In the genomic region with DNA sequence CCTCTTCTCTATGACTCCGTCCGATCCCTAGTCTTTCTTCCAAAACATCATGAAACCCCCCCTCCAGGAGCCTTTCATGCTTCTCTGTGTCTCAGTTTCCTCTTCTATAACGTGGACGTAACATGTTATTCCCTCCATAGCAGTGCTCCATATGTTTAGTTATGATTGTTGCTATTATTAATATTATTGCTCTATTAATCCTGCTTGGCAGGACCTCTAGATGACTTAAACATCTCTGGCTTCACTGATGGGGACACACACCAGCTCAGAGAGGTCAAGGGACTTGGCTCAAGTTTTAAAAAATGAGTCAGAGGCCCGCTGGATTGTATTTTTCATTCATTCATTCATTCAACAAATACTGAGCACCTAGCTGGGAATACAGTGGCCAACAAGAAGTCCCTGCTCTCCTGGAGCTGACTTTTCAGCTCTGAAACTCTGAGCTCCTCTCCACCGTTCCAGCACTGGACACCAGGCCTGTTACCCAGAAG, we compare ENCODE assay signal across 9 cellular contexts. TPM values are rescaled to one million over a fixed set of nuclear protein-coding genes. Genes with fewer than 3 reads are reported as not detected.
A peak's percentile ranks its signal among the peaks of the same experiment; 100 is the strongest.
DNase-seq lines count a peak whose midpoint lies in the region; ATAC-seq, FAIRE-seq and TF ChIP-seq lines count a peak whose summit lies in the region.
"Had no signal": no experiment of that assay in that cellular context is flagged by ENCODE, and none has a peak within 500 bp of the region (broad histone marks: within the 10 kb centered on the region; RNA-seq: fewer than 3 reads in every experiment).

No MANE protein-coding gene starts in this region.

- peak overlapping the region; percentile 87 for H2AFZ ChIP-seq in K562 (ENCODE audit: low read depth, low read length)

- CTCF ChIA-PET in K562 (lab: Yijun Ruan, JAX; ENCODE audit: low intra/inter-chr PET ratio) = no interaction called here

- TF ChIP-seq CTCF in heart right ventricle (IDR thresholded peaks at IDR 0.05) = no peak
- TF ChIP-seq CTCF in K562 (IDR thresholded peaks at IDR 0.05 in 2 of 3, conservative IDR thresholded peaks at IDR 0.05 in 1 of 3; ENCODE audit: insufficient read depth in 2 of 3, low read depth in 1 of 3, low read length in 3 of 3) = no peak

- no peak for TF ChIP-seq EP300 in K562 (IDR thresholded peaks at IDR 0.05; ENCODE audit: low read length)

- 27% methylated on average over 6 of the region's 6 CpGs for whole genome bisulfite sequencing in heart right ventricle, 2 donors
- WGBS in K562 (ENCODE audit: insufficient coverage, low coverage, missing lambda C conversion rate) = 8% methylated on average over 6 of the region's 6 CpGs

- H3K27ac ChIP-seq in heart right ventricle (peak overlapping the region; percentile 52 to 93 (median 85)), K562 (ENCODE audit: extremely low read depth, low read depth, low read length) (peak overlapping the region; percentile 77)

- in situ Hi-C loops in K562 (cut with MboI) = no loop called here

- H3K9me1 ChIP-seq in K562 (ENCODE audit: control insufficient read depth, insufficient read depth, low read length) = peaks cover 3% of the 10 kb centered on the region

- ATAC-seq in heart right ventricle (no peak), K562 (no peak), GM21526 (IDR thresholded peaks at IDR 0.05; ENCODE audit: low FRiP score, unreplicated experiment) (no peak)

- peak; percentile 85 for TF ChIP-seq POLR2A in K562 (conservative IDR thresholded peaks at IDR 0.05)

- TSS peak; percentile 98 for BruUV-seq in K562 (replicated peaks; lab: Mats Ljungman, UMichigan)

- DNase-seq in heart right ventricle (no peak), cardiac septum (ENCODE audit: low spot score) (no peak), K562 (ENCODE audit: extremely low read depth in 1 of 4, low spot score in 3 of 4) (no peak), lung microvascular endothelial cell (ENCODE audit: low read depth in 2 of 2) (peak; percentile 25 to 39), CD1c-positive myeloid dendritic cell (ENCODE audit: extremely low spot score) (no peak), T1000 (lab: John Stamatoyannopoulos, UW) (no peak)
- DNase-seq in stimulated activated naive CD4-positive, alpha-beta T cell (lab: John Stamatoyannopoulos, UW) = no peak

- H3K4me1 ChIP-seq in heart right ventricle (peaks cover 0 to 25% (median 19%) of the 10 kb centered on the region in 9 donors), K562 (replicated peaks in 1 of 2; ENCODE audit: control insufficient read depth in 2 of 2, insufficient read depth in 2 of 2, low read length in 2 of 2) (peaks cover 20 to 24% of the 10 kb centered on the region in 2 experiments; a peak in 4 of 5 replicates)

- peak overlapping the region; percentile 89 to 92 for H3K9ac ChIP-seq in K562 (ENCODE audit: insufficient read depth in 1 of 2, low read depth in 2 of 2, low read length in 2 of 2)

- no peaks in the 10 kb centered on the region for H4K20me1 ChIP-seq in K562 (replicated peaks; ENCODE audit: control insufficient read depth, insufficient read depth, low read length)

- H3K27me3 ChIP-seq in heart right ventricle (no peaks in the 10 kb centered on the region), K562 (ENCODE audit: control insufficient read depth in 2 of 2, insufficient read depth in 2 of 2, low read length in 2 of 2) (no peaks in the 10 kb centered on the region)

- peaks cover 0 to 7% (median 0%) of the 10 kb centered on the region in 9 donors for H3K36me3 ChIP-seq in heart right ventricle
- H3K36me3 ChIP-seq in K562 (ENCODE audit: control insufficient read depth, insufficient read depth, low read length) = peaks cover 9% of the 10 kb centered on the region; the same call in 2 of the 3 replicates

- H3K79me2 ChIP-seq in K562 (ENCODE audit: control insufficient read depth, insufficient read depth, low read length) = peaks cover 12% of the 10 kb centered on the region

- peak overlapping the region in 9 of 10 donors; percentile 57 to 72 (median 70) for H3K4me3 ChIP-seq in heart right ventricle
- peak overlapping the region; percentile 64 for H3K4me3 ChIP-seq in K562

- intact Hi-C loops in heart right ventricle (cut with DNase I) (loop anchor here in 2 of 10 donors (2.0 to 5.0 kb wide), 2 partner anchors 115 to 155 kb away; a partner anchor contains a TSS), cardiac septum (cut with DNase I) (loop anchor here (2.0 kb wide), 2 partner anchors 31 to 129 kb away; a partner anchor contains a TSS), K562 (cut with micrococcal nuclease) (loop anchor here (1.0 to 2.0 kb wide), 2 partner anchors 20 to 31 kb away; no protein-coding TSS in a partner anchor)

- H3K9me3 ChIP-seq in heart right ventricle (no peaks in the 10 kb centered on the region), K562 (replicated peaks; ENCODE audit: control insufficient read depth, insufficient read depth, low read depth, low read length) (0 out of 2 replicates have a peak, but pooled peaks cover 3% of the 10 kb centered on the region)

- POLR2A ChIA-PET in K562 (lab: Yijun Ruan, JAX) = interaction anchor here (0.7 to 2.3 kb wide), 8 partner anchors 8 to 31 kb away, joined by 3 to 13 read pairs (median 4); no protein-coding TSS in a partner anchor

- FAIRE-seq in K562 (lab: Jason Lieb, UNC) = no peak
- FAIRE-seq: colon had no signal

- TF ChIP-seq RAD21 in K562 (CRISPR knock-in tag; conservative IDR thresholded peaks at IDR 0.05 in 1 of 2, IDR thresholded peaks at IDR 0.05 in 1 of 2) = no peak; a peak in 2 of 4 replicates

- H3K4me2 ChIP-seq in K562 (ENCODE audit: insufficient read depth, low read length) = peak overlapping the region; percentile 99

TF ChIP-seq in K562, 482 proteins besides CTCF, POLR2A, EP300 and RAD21 (continues in another document):
- no peak for TF ChIP-seq ASH1L (IDR thresholded peaks at IDR 0.05; ENCODE audit: borderline replicate concordance, low read depth, partially characterized antibody)
- peak; percentile 36; the same call in 1 of the 2 replicates for TF ChIP-seq SMARCC2 (IDR thresholded peaks at IDR 0.05; ENCODE audit: low read depth)
- peak; percentile 73 for TF ChIP-seq KDM5B (IDR thresholded peaks at IDR 0.05; ENCODE audit: insufficient replicate concordance, low read depth, low read length)
- TF ChIP-seq, protein P1, sequence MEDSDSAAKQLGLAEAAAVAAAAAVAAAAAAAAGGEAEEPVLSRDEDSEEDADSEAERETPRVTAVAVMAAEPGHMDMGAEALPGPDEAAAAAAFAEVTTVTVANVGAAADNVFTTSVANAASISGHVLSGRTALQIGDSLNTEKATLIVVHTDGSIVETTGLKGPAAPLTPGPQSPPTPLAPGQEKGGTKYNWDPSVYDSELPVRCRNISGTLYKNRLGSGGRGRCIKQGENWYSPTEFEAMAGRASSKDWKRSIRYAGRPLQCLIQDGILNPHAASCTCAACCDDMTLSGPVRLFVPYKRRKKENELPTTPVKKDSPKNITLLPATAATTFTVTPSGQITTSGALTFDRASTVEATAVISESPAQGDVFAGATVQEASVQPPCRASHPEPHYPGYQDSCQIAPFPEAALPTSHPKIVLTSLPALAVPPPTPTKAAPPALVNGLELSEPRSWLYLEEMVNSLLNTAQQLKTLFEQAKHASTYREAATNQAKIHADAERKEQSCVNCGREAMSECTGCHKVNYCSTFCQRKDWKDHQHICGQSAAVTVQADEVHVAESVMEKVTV (CRISPR knock-in tag; IDR thresholded peaks at IDR 0.05) = no peak

RNA-seq across cellular contexts. Expression of a gene that starts 0.4 kb away (rescaled TPM):
- total RNA-seq in heart right ventricle (10 to 100 TPM in 2 of 10 donors, 1 to 10 TPM in 8; 3.9 to 11.1 (median 7.2) TPM), cardiac septum (10.6 TPM), K562 (2014; rRNA removed) (19.9 and 27.8 TPM in 2 replicates), K562 (2014; rRNA removed; fragmentation: Illumina TruSeq; extraction: Trizol) (3.3 and 3.7 TPM in 2 replicates), K562 (2015; rRNA removed; fragmentation: Illumina TruSeq; extraction: Trizol) (8.0 and 8.3 TPM in 2 replicates), K562 (2021) (17.8 and 20.9 TPM in 2 replicates), lung microvascular endothelial cell (6.7 and 7.2 TPM in 2 replicates)
- polyA plus RNA-seq in heart right ventricle (1 to 10 TPM; 2.2 to 2.3 TPM), K562 (2011; rRNA removed) (10.9 and 15.9 TPM in 2 replicates), K562 (2014; fragmentation: Illumina TruSeq; extraction: Trizol) (8.1 and 13.6 TPM in 2 replicates), K562 (2014; fragmentation: Nextera tagmentation; extraction: Ambion mirVana) (under 1 TPM; 0.17 to 0.32 TPM), K562 (2014; rRNA removed) (10.3 and 15.5 TPM in 2 replicates)
- 6.0 and 32.3 TPM in 2 replicates for total RNA-seq in K562 (2011; cell fraction: chromatin; rRNA removed; ENCODE audit: low replicate concordance)
- 25.7 and 37.9 TPM in 2 replicates for total RNA-seq in K562 (2011; cell fraction: nucleolus; rRNA removed)
- total RNA-seq in K562 (2011; cell fraction: nucleoplasm; rRNA removed) = 15.3 and 20.1 TPM in 2 replicates
- polyA plus RNA-seq in K562 (2011; cell fraction: cytosol; rRNA removed) = 14.2 and 28.7 TPM in 2 replicates
- polyA plus RNA-seq in K562 (2011; cell fraction: nucleus; rRNA removed) = 22.8 and 30.9 TPM in 2 replicates
- 16.0 and 21.8 TPM in 2 replicates for polyA plus RNA-seq in K562 (2012)
- 11.8 and 19.8 TPM in 2 replicates for polyA minus RNA-seq in K562 (2011; rRNA and poly(A)+ RNA removed)
- polyA minus RNA-seq in K562 (2011; cell fraction: cytosol; rRNA and poly(A)+ RNA removed) = 18.6 and 24.7 TPM in 2 replicates
- 21.7 and 22.7 TPM in 2 replicates for polyA minus RNA-seq in K562 (2011; cell fraction: nucleus; rRNA and poly(A)+ RNA removed)

RNA-seq across cellular contexts. Expression of a gene that starts 24.9 kb away (rescaled TPM):
- total RNA-seq in heart right ventricle = 1 to 10 TPM in 7 of 10 donors, under 1 TPM in 3; 0.49 to 3.0 (median 1.6) TPM
- polyA plus RNA-seq in heart right ventricle = 1 to 10 TPM; 1.9 to 5.4 TPM
- total RNA-seq in cardiac septum = 1.3 TPM
- total RNA-seq in K562 (2011; cell fraction: chromatin; rRNA removed; ENCODE audit: low replicate concordance) = 15.4 and 51.0 TPM in 2 replicates
- 25.4 and 38.4 TPM in 2 replicates for total RNA-seq in K562 (2011; cell fraction: nucleolus; rRNA removed)
- total RNA-seq in K562 (2011; cell fraction: nucleoplasm; rRNA removed) = 20.2 and 22.1 TPM in 2 replicates
- total RNA-seq in K562 (2014; rRNA removed) = 6.3 and 7.0 TPM in 2 replicates
- 2.7 and 4.3 TPM in 2 replicates for total RNA-seq in K562 (2014; rRNA removed; fragmentation: Illumina TruSeq; extraction: Trizol)
- total RNA-seq in K562 (2015; rRNA removed; fragmentation: Illumina TruSeq; extraction: Trizol) = 5.2 and 6.0 TPM in 2 replicates
- 11.2 and 15.1 TPM in 2 replicates for total RNA-seq in K562 (2021)
- polyA plus RNA-seq in K562 (2011; rRNA removed) = 21.0 and 33.1 TPM in 2 replicates
- 31.5 and 39.3 TPM in 2 replicates for polyA plus RNA-seq in K562 (2011; cell fraction: cytosol; rRNA removed)
- polyA plus RNA-seq in K562 (2011; cell fraction: nucleus; rRNA removed) = 84.8 and 93.8 TPM in 2 replicates
- polyA plus RNA-seq in K562 (2012) = 14.3 and 15.2 TPM in 2 replicates
- polyA plus RNA-seq in K562 (2014; fragmentation: Illumina TruSeq; extraction: Trizol) = 4.4 and 10.8 TPM in 2 replicates
- 1 to 10 TPM in 1 of 2 experiments, under 1 TPM in 1; 0.73 to 1.1 TPM for polyA plus RNA-seq in K562 (2014; fragmentation: Nextera tagmentation; extraction: Ambion mirVana)
- 14.8 and 17.1 TPM in 2 replicates for polyA plus RNA-seq in K562 (2014; rRNA removed)
- 7.3 and 9.1 TPM in 2 replicates for polyA minus RNA-seq in K562 (2011; rRNA and poly(A)+ RNA removed)
- polyA minus RNA-seq in K562 (2011; cell fraction: cytosol; rRNA and poly(A)+ RNA removed) = 9.3 and 17.2 TPM in 2 replicates
- polyA minus RNA-seq in K562 (2011; cell fraction: nucleus; rRNA and poly(A)+ RNA removed) = 17.2 and 21.5 TPM in 2 replicates
- total RNA-seq in lung microvascular endothelial cell = 3.3 and 4.6 TPM in 2 replicates

Comparison
In these comparisons a context has a peak if more than half of its experiments do, and no peak if none do; other contexts are left out.
1. DNase-seq: peak in lung microvascular endothelial cell (2 of 2); none in heart right ventricle (0 of 2), cardiac septum (single experiment), K562 (0 of 4), CD1c-positive myeloid dendritic cell (single experiment), stimulated activated naive CD4-positive, alpha-beta T cell (0 of 6) and T1000 (single experiment).